ENCODE assay signal across 11 cellular contexts in the genomic region with DNA sequence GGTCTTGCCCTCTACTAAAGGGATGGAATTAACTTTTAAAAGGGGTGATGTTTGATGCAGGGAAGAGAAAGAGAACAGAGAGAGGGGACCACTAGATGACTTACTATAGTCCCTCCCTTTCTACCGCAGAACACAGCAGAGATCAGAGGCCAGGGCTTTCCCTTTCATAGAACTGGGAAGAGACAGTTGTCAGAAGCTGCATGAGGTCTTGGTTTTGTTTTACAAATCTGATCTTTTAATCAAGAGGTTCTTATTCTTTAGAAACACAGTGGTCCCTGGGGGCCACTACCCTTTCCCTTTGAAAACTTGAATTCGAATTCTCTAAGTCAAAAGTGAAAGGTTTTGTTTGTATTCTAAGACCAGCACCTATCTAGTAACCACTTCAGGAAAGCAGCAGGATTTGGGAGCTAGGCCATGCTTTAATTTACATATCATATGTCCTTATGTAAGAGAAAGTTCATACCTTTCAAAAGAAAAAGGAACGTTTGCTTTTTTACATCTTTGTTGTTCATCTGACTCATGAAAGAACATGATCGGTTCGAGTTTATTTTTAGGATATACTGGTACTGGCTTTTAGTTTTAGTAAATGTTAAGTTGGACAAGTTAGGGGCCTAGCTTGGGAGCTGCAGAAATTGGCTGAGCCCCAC. TPM values are rescaled to one million over a fixed set of nuclear protein-coding genes. Genes with fewer than 3 reads are reported as not detected.
A peak's percentile ranks its signal among the peaks of the same experiment; 100 is the strongest.
DNase-seq lines count a peak whose midpoint lies in the region; ATAC-seq and TF ChIP-seq lines count a peak whose summit lies in the region.
"Had no signal": no experiment of that assay in that cellular context is flagged by ENCODE, and none has a peak within 500 bp of the region (broad histone marks: within the 10 kb centered on the region; RNA-seq: fewer than 3 reads in every experiment).

No MANE protein-coding gene starts in this region.

- H3K4me1 ChIP-seq in SK-N-SH (ENCODE audit: control insufficient read depth in 1 of 2, insufficient read depth in 2 of 2, low read depth in 1 of 2, low read length in 1 of 2) (peaks cover 21 to 31% of the 10 kb centered on the region in 2 experiments; a peak in 3 of 4 replicates), PC-3 (ENCODE audit: insufficient read depth, low read length) (peaks cover 37% of the 10 kb centered on the region), fibroblast of lung (ENCODE audit: control insufficient read depth, extremely low read depth, insufficient read depth, low read length) (peaks cover 12% of the 10 kb centered on the region), skeletal muscle tissue (ENCODE audit: control insufficient read depth in 3 of 3, insufficient read depth in 3 of 3, low read length in 3 of 3) (peaks cover 20 to 33% (median 24%) of the 10 kb centered on the region in 3 donors)

- BruUV-seq in PC-3 (replicated peaks; lab: Mats Ljungman, UMichigan) = no TSS peak

- TF ChIP-seq CTCF in SK-N-SH (IDR thresholded peaks at IDR 0.05) (no peak), PC-3 (conservative IDR thresholded peaks at IDR 0.05; ENCODE audit: low read depth, low read length) (no peak), fibroblast of lung (conservative IDR thresholded peaks at IDR 0.05 in 1 of 2, IDR thresholded peaks at IDR 0.05 in 1 of 2; ENCODE audit: low read depth in 1 of 2, low read length in 2 of 2) (no peak), WERI-Rb-1 (IDR thresholded peaks at IDR 0.05; ENCODE audit: low read depth, low read length) (no peak), CD14-positive monocyte (IDR thresholded peaks at IDR 0.05) (no peak)

- H3K9me3 Mint-ChIP-seq in CD14-positive monocyte = no peaks in the 10 kb centered on the region

- H3K36me3 Mint-ChIP-seq in CD14-positive monocyte = peaks cover 19 to 31% of the 10 kb centered on the region in 2 donors

- intact Hi-C loops in PC-3 (cut with micrococcal nuclease) = loop anchor here (10.0 kb wide), 1 partner anchor 1013 kb away; no protein-coding TSS in a partner anchor
- intact Hi-C loops in CD14-positive monocyte (cut with micrococcal nuclease) = loop anchor here (10.0 kb wide), 2 partner anchors 773 to 1023 kb away; no protein-coding TSS in a partner anchor

- TF ChIP-seq EP300 in SK-N-SH (IDR thresholded peaks at IDR 0.05; ENCODE audit: borderline replicate concordance in 1 of 2, low read depth in 1 of 2, low read length in 1 of 2) = no peak

- CTCF ChIA-PET in SK-N-SH (lab: Yijun Ruan, JAX) (interaction anchor here (0.8 to 2.6 kb wide), 7 partner anchors 10 to 638 kb away, joined by 3 to 38 read pairs (median 3); a partner anchor contains a TSS), PC-3 (lab: Charles Lee) (no interaction called here)

- peaks cover 0 to 4% (median 0%) of the 10 kb centered on the region in 3 donors for H3K27me3 Mint-ChIP-seq in CD14-positive monocyte (ENCODE audit: low read depth in 3 of 3)

- H2AFZ ChIP-seq in SK-N-SH (ENCODE audit: low read depth) (no peak overlapping the region), PC-3 (ENCODE audit: low read length) (0 out of 2 replicates have a peak overlapping the region, but pooled peaks have one; percentile 6), fibroblast of lung (ENCODE audit: low read length) (no peak overlapping the region)

- no peaks in the 10 kb centered on the region for H3K9me3 ChIP-seq in SK-N-SH
- H3K9me3 ChIP-seq in PC-3 (ENCODE audit: low read length) = no peaks in the 10 kb centered on the region
- H3K9me3 ChIP-seq in fibroblast of lung (ENCODE audit: control insufficient read depth, insufficient read depth, low read depth, low read length) = no peaks in the 10 kb centered on the region
- H3K9me3 ChIP-seq in skeletal muscle tissue (ENCODE audit: control insufficient read depth in 3 of 3, low read length in 3 of 3) = no peaks in the 10 kb centered on the region
- no peaks in the 10 kb centered on the region for H3K9me3 ChIP-seq in WERI-Rb-1 (ENCODE audit: severe bottlenecking)
- H3K9me3 ChIP-seq: ovary had no signal

- peaks cover 38% of the 10 kb centered on the region for H4K20me1 ChIP-seq in SK-N-SH (ENCODE audit: insufficient read depth)
- H4K20me1 ChIP-seq in PC-3 (ENCODE audit: low read length) = peaks cover 24% of the 10 kb centered on the region
- peaks cover 2% of the 10 kb centered on the region for H4K20me1 ChIP-seq in fibroblast of lung (ENCODE audit: control insufficient read depth, extremely low read depth, insufficient read depth, low read length)

- H3K79me2 ChIP-seq in SK-N-SH (ENCODE audit: insufficient read depth) (peaks cover 99% of the 10 kb centered on the region), PC-3 (ENCODE audit: low read length) (peaks cover 58% of the 10 kb centered on the region), fibroblast of lung (ENCODE audit: control insufficient read depth, insufficient read depth, low read length) (peaks cover 79% of the 10 kb centered on the region)

- H3K4me3 ChIP-seq in SK-N-SH (ENCODE audit: low read depth in 2 of 2, low read length in 1 of 2) (no peak overlapping the region), PC-3 (ENCODE audit: low read length) (peak overlapping the region; percentile 31; the same call in 1 of the 2 replicates), fibroblast of lung (replicated peaks in 1 of 4; ENCODE audit: control extremely low read depth in 1 of 4, insufficient read depth in 1 of 4, low read depth in 3 of 4, low read length in 4 of 4) (no peak overlapping the region), skeletal muscle tissue (ENCODE audit: low read length in 3 of 3) (no peak overlapping the region), WERI-Rb-1 (ENCODE audit: low read depth, low read length) (no peak overlapping the region)
- H3K4me3 ChIP-seq: ovary had no signal

- H3K4me2 ChIP-seq in SK-N-SH (peak overlapping the region; percentile 50; the same call in 1 of the 2 replicates), PC-3 (ENCODE audit: low read length) (peak overlapping the region; percentile 64), fibroblast of lung (ENCODE audit: extremely low read depth, insufficient read depth, low read length) (peak overlapping the region; percentile 52)

- peaks cover 42% of the 10 kb centered on the region for H3K4me1 Mint-ChIP-seq in CD14-positive monocyte

- no peaks in the 10 kb centered on the region for H3K27me3 ChIP-seq in SK-N-SH (ENCODE audit: insufficient read depth)
- no peaks in the 10 kb centered on the region for H3K27me3 ChIP-seq in PC-3 (ENCODE audit: low read length)
- H3K27me3 ChIP-seq in fibroblast of lung (ENCODE audit: control insufficient read depth, insufficient read depth, low read length) = no peaks in the 10 kb centered on the region
- no peaks in the 10 kb centered on the region for H3K27me3 ChIP-seq in skeletal muscle tissue (ENCODE audit: control insufficient read depth in 3 of 3, insufficient read depth in 3 of 3, low read length in 3 of 3)
- peaks cover under 1% of the 10 kb centered on the region for H3K27me3 ChIP-seq in WERI-Rb-1 (ENCODE audit: insufficient read depth, low read depth, severe bottlenecking)
- H3K27me3 ChIP-seq: ovary had no signal

- POLR2A ChIA-PET in SK-N-SH (lab: Yijun Ruan, JAX) = no interaction called here
- POLR2A ChIA-PET in PC-3 (lab: Charles Lee; ENCODE audit: unreplicated experiment) = no interaction called here

- ATAC-seq in SK-N-SH treated with all-trans-retinoic acid at 6 μM for 48 hours (no peak), PC-3 (peak; percentile 9; the same call in 1 of the 2 replicates)

- no peak overlapping the region for H3K4me3 Mint-ChIP-seq in CD14-positive monocyte

- H3K27ac Mint-ChIP-seq in CD14-positive monocyte = peak overlapping the region in 1 of 7 donors; percentile 72

- peak overlapping the region; percentile 0; the same call in 1 of the 2 replicates for H3K9ac ChIP-seq in SK-N-SH
- H3K9ac ChIP-seq in PC-3 (ENCODE audit: low read length) = no peak overlapping the region
- no peak overlapping the region for H3K9ac ChIP-seq in fibroblast of lung (ENCODE audit: insufficient read depth, low read length)
- H3K9ac ChIP-seq in skeletal muscle tissue (ENCODE audit: low read depth in 1 of 3, low read length in 3 of 3) = peak overlapping the region in 2 of 3 donors; percentile 27 to 61

- H3K27ac ChIP-seq in SK-N-SH (ENCODE audit: low read depth in 2 of 2, low read length in 1 of 2) (peak overlapping the region in 1 of 2 experiments; percentile 34; a peak in 2 of 4 replicates), PC-3 (ENCODE audit: low read length) (peak overlapping the region; percentile 45), fibroblast of lung (ENCODE audit: insufficient read depth, low read length) (peak overlapping the region; percentile 6), skeletal muscle tissue (ENCODE audit: low read depth, low read length) (peak overlapping the region; percentile 23), WERI-Rb-1 (no peak overlapping the region)

- H3F3A ChIP-seq in SK-N-SH (replicated peaks; ENCODE audit: insufficient read depth) (peaks cover 20% of the 10 kb centered on the region), PC-3 (ENCODE audit: low read length, unreplicated experiment) (no peaks in the 10 kb centered on the region)

- DNase-seq in SK-N-SH (no peak), PC-3 (peak; percentile 30), fibroblast of lung (ENCODE audit: low read depth in 2 of 2) (no peak), HT-29 (ENCODE audit: low spot score) (no peak), WERI-Rb-1 (no peak), CD14-positive monocyte (ENCODE audit: low spot score) (no peak)
- DNase-seq: 8988T; activated CD8-positive, alpha-beta memory T cell treated with anti-CD3 and anti-CD28 coated beads, Interleukin-2, amount 50 U/mL, for 4 hours; ovary had no signal

- H3K9me2 ChIP-seq in SK-N-SH (no peaks in the 10 kb centered on the region), PC-3 (replicated peaks; ENCODE audit: low read length) (no peaks in the 10 kb centered on the region)

- H3K36me3 ChIP-seq in SK-N-SH (replicated peaks in 1 of 2; ENCODE audit: control insufficient read depth in 1 of 2, insufficient read depth in 2 of 2, low read length in 1 of 2) = peaks cover 10 to 14% of the 10 kb centered on the region in 2 experiments
- H3K36me3 ChIP-seq in PC-3 (ENCODE audit: low read depth, low read length) = no peaks in the 10 kb centered on the region
- peaks cover 2% of the 10 kb centered on the region for H3K36me3 ChIP-seq in fibroblast of lung (ENCODE audit: control insufficient read depth, insufficient read depth, low read length)
- no peaks in the 10 kb centered on the region for H3K36me3 ChIP-seq in skeletal muscle tissue (ENCODE audit: control insufficient read depth in 3 of 3, insufficient read depth in 3 of 3, low read length in 3 of 3)
- H3K36me3 ChIP-seq in WERI-Rb-1 = peaks cover 7% of the 10 kb centered on the region
- H3K36me3 ChIP-seq: ovary had no signal

- TF ChIP-seq RAD21 in SK-N-SH (IDR thresholded peaks at IDR 0.05; ENCODE audit: low read length) = no peak

- 72% methylated on average over 5 of the region's 5 CpGs for WGBS in SK-N-SH (ENCODE audit: low lambda C conversion rate)

RNA-seq across cellular contexts. Expression of a gene that starts 6.3 kb away (rescaled TPM):
- polyA plus RNA-seq in SK-N-SH (2012; rRNA removed) (11.3 and 12.8 TPM in 2 replicates), fibroblast of lung (2.6 and 3.7 TPM in 2 replicates), CD14-positive monocyte (1 to 10 TPM; 6.2 to 7.2 TPM)
- polyA plus RNA-seq in SK-N-SH (2012; cell fraction: cytosol; rRNA removed) = 4.3 and 9.3 TPM in 2 replicates
- polyA plus RNA-seq in SK-N-SH (2012; cell fraction: nucleus; rRNA removed) = 4.7 and 7.0 TPM in 2 replicates
- total RNA-seq in PC-3 (2014; rRNA removed) (18.3 and 21.8 TPM in 2 replicates), fibroblast of lung (6.4 TPM in 2 replicates), skeletal muscle tissue (5.2 TPM)
- 3.0 and 4.7 TPM in 2 replicates for polyA plus RNA-seq in fibroblast of lung (2012)
- 5.9 and 6.7 TPM in 2 replicates for polyA minus RNA-seq in fibroblast of lung (ENCODE audit: low replicate concordance)
- total RNA-seq in HT-29 (2014; rRNA removed; shearing (Covaris generic)) = 43.5 and 45.5 TPM in 2 replicates

RNA-seq across cellular contexts. Expression of a gene that starts 41.0 kb away (rescaled TPM):
- 29.3 and 29.4 TPM in 2 replicates for polyA plus RNA-seq in SK-N-SH (2012; rRNA removed)
- polyA plus RNA-seq in SK-N-SH (2012; cell fraction: cytosol; rRNA removed) = 16.5 and 26.4 TPM in 2 replicates
- 30.1 and 32.1 TPM in 2 replicates for polyA plus RNA-seq in SK-N-SH (2012; cell fraction: nucleus; rRNA removed)
- 1.7 and 2.2 TPM in 2 replicates for total RNA-seq in PC-3 (2014; rRNA removed)
- 40.3 and 105 TPM in 2 replicates for total RNA-seq in fibroblast of lung
- polyA plus RNA-seq in fibroblast of lung = 46.9 and 86.1 TPM in 2 replicates
- 61.7 and 116 TPM in 2 replicates for polyA plus RNA-seq in fibroblast of lung (2012)
- polyA minus RNA-seq in fibroblast of lung (ENCODE audit: low replicate concordance) = 62.7 and 175 TPM in 2 replicates
- total RNA-seq in skeletal muscle tissue = 30.3 TPM
- 0.08 TPM in 1 of 2 replicates, not detected in the other for total RNA-seq in HT-29 (2014; rRNA removed; shearing (Covaris generic))
- 1 to 10 TPM; 2.7 to 4.1 TPM for polyA plus RNA-seq in CD14-positive monocyte

Comparison
In these comparisons a context has a peak if more than half of its experiments do, and no peak if none do; other contexts are left out.
1. H3K9ac ChIP-seq: peak in SK-N-SH (single experiment) and skeletal muscle tissue (2 of 3); none in PC-3 (single experiment) and fibroblast of lung (single experiment).
2. Peak in every context shown above with its lines, with median percentiles within 50 percentile points of each other: H3K4me2 ChIP-seq.